In genomic region chr16:75011634-75012307, GRCh38 we compare ENCODE assay signal across 8 cellular contexts. TPM values are rescaled to one million over a fixed set of nuclear protein-coding genes. Genes with fewer than 3 reads are reported as not detected.
A peak's percentile ranks its signal among the peaks of the same experiment; 100 is the strongest.
DNase-seq lines count a peak whose midpoint lies in the region; ATAC-seq, FAIRE-seq and TF ChIP-seq lines count a peak whose summit lies in the region.
"Had no signal": no experiment of that assay in that cellular context is flagged by ENCODE, and none has a peak within 500 bp of the region (broad histone marks: within the 10 kb centered on the region; RNA-seq: fewer than 3 reads in every experiment).

No MANE protein-coding gene starts in this region.

- H3K4me3 ChIP-seq in PC-9 (no peak overlapping the region; the same call in 1 of the 2 replicates), GM12878 (peak overlapping the region; percentile 60), HepG2 (replicated peaks in 1 of 3; ENCODE audit: insufficient read depth in 1 of 3, low read depth in 2 of 3, low read length in 3 of 3) (no peak overlapping the region)

- H3K4me2 ChIP-seq in PC-9 (peak overlapping the region; percentile 66), GM12878 (ENCODE audit: control insufficient read depth, insufficient read depth) (peak overlapping the region; percentile 93), HepG2 (ENCODE audit: low read depth, low read length) (no peak overlapping the region)

- in situ Hi-C loops in GM12878 (cut with MboI) = no loop called here
- in situ Hi-C loops in HepG2 (cut with HindIII; ENCODE audit: extremely low pct_ligation_motif_present, low pct_unique_long_range_greater_than_20kb) = no loop called here

- CTCF ChIA-PET in PC-9 (lab: Charles Lee) (interaction anchor here (0.9 kb wide), 1 partner anchor 32 kb away, joined by 3 read pairs; no protein-coding TSS in a partner anchor), GM12878 (lab: Yijun Ruan, JAX) (interaction anchor here (0.8 to 5.9 kb wide), 11 partner anchors 9 to 149 kb away, joined by 3 to 38 read pairs (median 5); partner anchors contain the start of genes WDR59 and ZNRF1), HepG2 (lab: Yijun Ruan, JAX; ENCODE audit: low intra/inter-chr PET ratio, low total read pairs) (no interaction called here)

- H3K9me3 ChIP-seq in PC-9 (ENCODE audit: insufficient read depth, low read depth) (no peaks in the 10 kb centered on the region), GM12878 (replicated peaks; ENCODE audit: control insufficient read depth, insufficient read depth, low read length) (no peaks in the 10 kb centered on the region), HepG2 (ENCODE audit: low read length) (no peaks in the 10 kb centered on the region)

- H3K9me3 Mint-ChIP-seq in stimulated activated naive B cell treated with anti-CD40 and anti-IgM and Interleukin-4, amounts not matched to agents 10 μg/mL and 1 μg/mL and 100 μg/mL, for 72 hours = no peaks in the 10 kb centered on the region

- BruUV-seq in PC-9 (replicated peaks; lab: Mats Ljungman, UMichigan) = no TSS peak
- TSS peak; percentile 62 for BruUV-seq in GM12878 (replicated peaks; lab: Mats Ljungman, UMichigan)
- BruUV-seq in HepG2 (replicated peaks; lab: Mats Ljungman, UMichigan) = no TSS peak

- RAD21 ChIA-PET in GM12878 (lab: Charles Lee; ENCODE audit: unreplicated experiment) = interaction anchor here (1.0 to 8.1 kb wide), 10 partner anchors 10 to 100 kb away, joined by 3 to 46 read pairs (median 10); partner anchors contain the start of genes WDR59 and ZNRF1

- SMC1A ChIA-PET in GM12878 (lab: Charles Lee; ENCODE audit: uncharacterized antibody, unreplicated experiment) = interaction anchor here (0.7 to 4.2 kb wide), 19 partner anchors 8 to 312 kb away, joined by 3 to 43 read pairs (median 5); partner anchors contain the start of genes MLKL and WDR59

- intact Hi-C loops in PC-9 (cut with micrococcal nuclease; ENCODE audit: unreplicated experiment) = loop anchor here (1.0 kb wide), 1 partner anchor 8 kb away; no protein-coding TSS in a partner anchor
- intact Hi-C loops in GM12878 (cut with micrococcal nuclease; ENCODE audit: unreplicated experiment) = loop anchor here (5.0 kb wide), 1 partner anchor 66 kb away; no protein-coding TSS in a partner anchor
- intact Hi-C loops in HepG2 (cut with micrococcal nuclease; ENCODE audit: unreplicated experiment) = no loop called here

- TF ChIP-seq RAD21 in GM12878 (IDR thresholded peaks at IDR 0.05; ENCODE audit: insufficient read depth, low read depth, low read length) = no peak
- no peak for TF ChIP-seq RAD21 in HepG2 (CRISPR knock-in tag; IDR thresholded peaks at IDR 0.05)

- POLR2A ChIA-PET in PC-9 (lab: Charles Lee; ENCODE audit: unreplicated experiment) = interaction anchor here (0.5 to 1.0 kb wide), 3 partner anchors 15 to 43 kb away, joined by 3 to 7 read pairs (median 4); partner anchors contain the start of gene WDR59
- POLR2A ChIA-PET in GM12878 (lab: Charles Lee) = interaction anchor here (0.5 to 2.7 kb wide), 14 partner anchors 9 to 368 kb away, joined by 3 to 20 read pairs (median 4); partner anchors contain the start of genes WDR59 and ZNRF1
- POLR2A ChIA-PET in HepG2 (lab: Yijun Ruan, JAX) = interaction anchor here (1.4 to 1.9 kb wide), 3 partner anchors 9 to 20 kb away, joined by 3 to 6 read pairs (median 6); partner anchors contain the start of gene ZNRF1

- DNase-seq in PC-9 (peak; percentile 59 to 86), GM12878 (ENCODE audit: low read depth, low spot score) (peak; percentile 92), HepG2 (ENCODE audit: low spot score) (no peak), OCI-M2 (lab: John Stamatoyannopoulos, UW; ENCODE audit: unreplicated experiment) (no peak)
- DNase-seq in stimulated activated naive B cell treated with anti-CD40 and anti-IgM and Interleukin-4, amounts not matched to agents 10 μg/mL and 1 μg/mL and 100 μg/mL, for 72 hours = peak; percentile 69

- H3K27ac ChIP-seq in PC-9 = peak overlapping the region; percentile 73
- H3K27ac ChIP-seq in GM12878 (ENCODE audit: control insufficient read depth, insufficient read depth) = peak overlapping the region; percentile 96
- H3K27ac ChIP-seq in HepG2 (ENCODE audit: extremely low read length, insufficient read depth, low read length) = peak overlapping the region; percentile 1

- H3K9ac ChIP-seq in GM12878 (ENCODE audit: control insufficient read depth, insufficient read depth, low read length) (peak overlapping the region; percentile 67), HepG2 (ENCODE audit: insufficient read depth, low read depth, low read length) (no peak overlapping the region)

- peaks cover 0 to 4% of the 10 kb centered on the region in 2 donors for H3K27me3 Mint-ChIP-seq in stimulated activated naive B cell treated with anti-CD40 and anti-IgM and Interleukin-4, amounts not matched to agents 10 μg/mL and 1 μg/mL and 100 μg/mL, for 72 hours

- peaks cover 42% of the 10 kb centered on the region for H3F3A ChIP-seq in PC-9 (ENCODE audit: insufficient read depth, low read depth)

- WGBS in GM12878 (ENCODE audit: insufficient coverage, insufficient replicate concordance, low lambda C conversion rate, missing lambda C conversion rate) = 4% methylated on average over 3 of the region's 3 CpGs
- 82% methylated on average over 3 of the region's 3 CpGs for whole genome bisulfite sequencing in HepG2 (ENCODE audit: low lambda C conversion rate)

- H3K79me2 ChIP-seq in PC-9 (ENCODE audit: low read depth) = peaks cover 97% of the 10 kb centered on the region
- H3K79me2 ChIP-seq in GM12878 (ENCODE audit: control insufficient read depth, insufficient read depth, low read length) = peaks cover 66% of the 10 kb centered on the region
- peaks cover 98% of the 10 kb centered on the region for H3K79me2 ChIP-seq in HepG2 (ENCODE audit: insufficient read depth, low read length)

- TF ChIP-seq POLR2A in GM12878 (IDR thresholded peaks at IDR 0.05; ENCODE audit: low read depth, low read length) (peak; percentile 64), HepG2 (IDR thresholded peaks at IDR 0.05; ENCODE audit: insufficient read depth in 1 of 2, low read depth in 2 of 2, low read length in 2 of 2) (no peak)

- H3K36me3 Mint-ChIP-seq in stimulated activated naive B cell treated with anti-CD40 and anti-IgM and Interleukin-4, amounts not matched to agents 10 μg/mL and 1 μg/mL and 100 μg/mL, for 72 hours = no peaks in the 10 kb centered on the region

- peak overlapping the region; percentile 1 for H3K27ac Mint-ChIP-seq in stimulated activated naive B cell treated with anti-CD40 and anti-IgM and Interleukin-4, amounts not matched to agents 10 μg/mL and 1 μg/mL and 100 μg/mL, for 72 hours

- peaks cover 8% of the 10 kb centered on the region for H3K36me3 ChIP-seq in PC-9 (ENCODE audit: low read depth)
- H3K36me3 ChIP-seq in GM12878 (ENCODE audit: control insufficient read depth in 2 of 2, insufficient read depth in 2 of 2, low read length in 1 of 2) = no peaks in the 10 kb centered on the region
- H3K36me3 ChIP-seq in HepG2 (replicated peaks in 1 of 2; ENCODE audit: control insufficient read depth in 1 of 2, insufficient read depth in 2 of 2, low read length in 2 of 2) = peaks cover 0 to 1% of the 10 kb centered on the region in 2 experiments; a peak in 3 of 5 replicates

- peaks cover 45% of the 10 kb centered on the region for H3K4me1 ChIP-seq in PC-9 (replicated peaks; ENCODE audit: insufficient read depth)
- peaks cover 47% of the 10 kb centered on the region for H3K4me1 ChIP-seq in GM12878 (ENCODE audit: control insufficient read depth, insufficient read depth, low read length)
- H3K4me1 ChIP-seq in HepG2 (ENCODE audit: insufficient read depth, low read length) = peaks cover 48% of the 10 kb centered on the region

- no peak for TF ChIP-seq CTCF in PC-9 (conservative IDR thresholded peaks at IDR 0.05)
- TF ChIP-seq CTCF in GM12878 (IDR thresholded peaks at IDR 0.05 in 2 of 3, conservative IDR thresholded peaks at IDR 0.05 in 1 of 3; ENCODE audit: control insufficient read depth in 2 of 3, extremely low read depth in 1 of 3, insufficient read depth in 1 of 3, low read depth in 3 of 3, low read length in 3 of 3) = no peak
- TF ChIP-seq CTCF in HepG2 (CRISPR knock-in tag; IDR thresholded peaks at IDR 0.05) = no peak

- H4K20me1 ChIP-seq in PC-9 (ENCODE audit: insufficient read depth) (no peaks in the 10 kb centered on the region), GM12878 (ENCODE audit: control insufficient read depth, insufficient read depth) (no peaks in the 10 kb centered on the region), HepG2 (ENCODE audit: insufficient read depth, low read length) (peaks cover 38% of the 10 kb centered on the region)

- H2AFZ ChIP-seq in PC-9 = no peak overlapping the region
- peak overlapping the region; percentile 67 for H2AFZ ChIP-seq in GM12878 (ENCODE audit: control insufficient read depth, low read depth, low read length)
- no peak overlapping the region for H2AFZ ChIP-seq in HepG2 (ENCODE audit: low read length)

- TF ChIP-seq EP300 in GM12878 (IDR thresholded peaks at IDR 0.05; ENCODE audit: borderline replicate concordance in 1 of 2, control insufficient read depth in 1 of 2, low read depth in 2 of 2, low read length in 2 of 2) (peak; percentile 89), HepG2 (IDR thresholded peaks at IDR 0.05; ENCODE audit: low read depth in 2 of 2, low read length in 2 of 2) (no peak), HepG2 (CRISPR knock-in tag; IDR thresholded peaks at IDR 0.05; ENCODE audit: borderline replicate concordance) (no peak)

- H3K9me2 ChIP-seq in PC-9 (ENCODE audit: insufficient read depth) = no peaks in the 10 kb centered on the region

- peak overlapping the region in 1 of 2 donors; percentile 10 for H3K4me3 Mint-ChIP-seq in stimulated activated naive B cell treated with anti-CD40 and anti-IgM and Interleukin-4, amounts not matched to agents 10 μg/mL and 1 μg/mL and 100 μg/mL, for 72 hours

- ATAC-seq in GM18519 (IDR thresholded peaks at IDR 0.05; ENCODE audit: low FRiP score, unreplicated experiment) (peak; percentile 50), HG02642 (IDR thresholded peaks at IDR 0.05; ENCODE audit: poor library complexity, unreplicated experiment) (peak; percentile 74), GM12878 (peak; percentile 91), HepG2 (no peak)
- ATAC-seq in stimulated activated naive B cell treated with anti-CD40 and anti-IgM and Interleukin-4, amounts not matched to agents 10 μg/mL and 1 μg/mL and 100 μg/mL, for 72 hours (replicated peaks) = peak; percentile 96 to 97

- H3K4me1 Mint-ChIP-seq in stimulated activated naive B cell treated with anti-CD40 and anti-IgM and Interleukin-4, amounts not matched to agents 10 μg/mL and 1 μg/mL and 100 μg/mL, for 72 hours = peaks cover 14 to 37% of the 10 kb centered on the region in 2 donors

- FAIRE-seq in GM12878 (lab: Jason Lieb, UNC) = peak; percentile 44
- FAIRE-seq in HepG2 (lab: Jason Lieb, UNC) = no peak
- FAIRE-seq: frontal cortex had no signal

- H3K27me3 ChIP-seq in PC-9 (ENCODE audit: insufficient read depth, low read depth) = no peaks in the 10 kb centered on the region
- no peaks in the 10 kb centered on the region for H3K27me3 ChIP-seq in GM12878 (replicated peaks in 1 of 2; ENCODE audit: control insufficient read depth in 2 of 2, insufficient read depth in 2 of 2, low read length in 1 of 2)
- H3K27me3 ChIP-seq in HepG2 (ENCODE audit: control insufficient read depth in 1 of 2, insufficient read depth in 2 of 2, low read length in 2 of 2) = no peaks in the 10 kb centered on the region

RNA-seq across cellular contexts. Expression of gene ZNRF1, which starts 12.9 kb away (rescaled TPM):
- total RNA-seq in PC-9 (2021) (64.4 and 79.3 TPM in 2 replicates), GM12878 (2014; rRNA removed) (15.6 and 16.3 TPM in 2 replicates), GM12878 (2014; rRNA removed; fragmentation: Illumina TruSeq; extraction: Trizol) (6.1 and 7.1 TPM in 2 replicates), GM12878 (2021) (24.2 and 25.9 TPM in 2 replicates), HepG2 (2016; rRNA removed; fragmentation: Illumina TruSeq; extraction: Trizol) (32.3 and 43.9 TPM in 2 replicates)
- 35.1 and 37.4 TPM in 2 replicates for total RNA-seq in GM12878 (2013; cell fraction: nucleolus; rRNA removed)
- 3.4 TPM for polyA plus RNA-seq in GM12878 (2011; ENCODE audit: low read depth)
- polyA plus RNA-seq in GM12878 (2011; rRNA removed) (12.1 and 19.7 TPM in 2 replicates), GM12878 (2014; fragmentation: Illumina TruSeq; extraction: Trizol) (7.8 and 14.4 TPM in 2 replicates), GM12878 (2014; fragmentation: Nextera tagmentation; extraction: Ambion mirVana) (10 to 100 TPM; 12.0 to 14.2 TPM), GM12878 (2014; rRNA removed) (23.0 and 26.4 TPM in 2 replicates), GM12878 (2016; fragmentation: Nextera tagmentation; extraction: Ambion mirVana) (1 to 10 TPM; 5.8 to 6.7 TPM), HepG2 (2011; rRNA removed) (57.8 and 58.7 TPM in 2 replicates)
- 11.1 and 19.5 TPM in 2 replicates for polyA plus RNA-seq in GM12878 (2011; cell fraction: cytosol; rRNA removed)
- polyA plus RNA-seq in GM12878 (2011; cell fraction: nucleus; rRNA removed) = 17.6 and 19.0 TPM in 2 replicates
- polyA plus RNA-seq in GM12878 (2012) = 11.1 and 12.1 TPM in 2 replicates
- polyA minus RNA-seq in GM12878 (2011; rRNA and poly(A)+ RNA removed) = 15.7 and 16.9 TPM in 2 replicates
- 9.1 and 12.5 TPM in 2 replicates for polyA minus RNA-seq in GM12878 (2011; cell fraction: cytosol; rRNA and poly(A)+ RNA removed)
- 8.5 and 16.7 TPM in 2 replicates for polyA minus RNA-seq in GM12878 (2011; cell fraction: nucleus; rRNA and poly(A)+ RNA removed)
- total RNA-seq in HepG2 (2016; cell fraction: cytosol; rRNA removed; fragmentation: Illumina TruSeq; extraction: Trizol; ENCODE audit: low read depth) = 46.2 and 52.2 TPM in 2 replicates
- total RNA-seq in HepG2 (2016; cell fraction: insoluble cytoplasmic fraction; rRNA removed; fragmentation: Illumina TruSeq; extraction: Trizol) = 26.3 and 43.8 TPM in 2 replicates
- total RNA-seq in HepG2 (2016; cell fraction: membrane; rRNA removed; fragmentation: Illumina TruSeq; extraction: Trizol) = 73.9 and 84.0 TPM in 2 replicates
- 34.9 and 38.5 TPM in 2 replicates for total RNA-seq in HepG2 (2016; cell fraction: nucleus; rRNA removed; fragmentation: Illumina TruSeq; extraction: Trizol)
- polyA plus RNA-seq in HepG2 (2011; cell fraction: cytosol; rRNA removed) = 49.3 and 50.7 TPM in 2 replicates
- 53.8 and 60.6 TPM in 2 replicates for polyA plus RNA-seq in HepG2 (2011; cell fraction: nucleus; rRNA removed)
- polyA plus RNA-seq in HepG2 (2012) = 60.3 and 61.1 TPM in 2 replicates
- 58.2 and 74.1 TPM in 2 replicates for polyA plus RNA-seq in HepG2 (2016; cell fraction: cytosol; fragmentation: Illumina TruSeq; extraction: Trizol; ENCODE audit: low read depth)
- 57.0 and 68.2 TPM in 2 replicates for polyA plus RNA-seq in HepG2 (2016; cell fraction: insoluble cytoplasmic fraction; fragmentation: Illumina TruSeq; extraction: Trizol; ENCODE audit: low read depth)
- polyA plus RNA-seq in HepG2 (2016; cell fraction: membrane; fragmentation: Illumina TruSeq; extraction: Trizol; ENCODE audit: low read depth) = 93.8 and 103 TPM in 2 replicates
- 95.3 and 97.7 TPM in 2 replicates for polyA plus RNA-seq in HepG2 (2016; cell fraction: nucleus; fragmentation: Illumina TruSeq; extraction: Trizol; ENCODE audit: insufficient read depth, low read depth)
- polyA minus RNA-seq in HepG2 (2011; rRNA and poly(A)+ RNA removed; ENCODE audit: low replicate concordance) = 21.3 and 56.1 TPM in 2 replicates
- polyA minus RNA-seq in HepG2 (2011; cell fraction: cytosol; rRNA and poly(A)+ RNA removed) = 36.5 and 37.9 TPM in 2 replicates
- 56.4 and 57.4 TPM in 2 replicates for polyA minus RNA-seq in HepG2 (2011; cell fraction: nucleus; rRNA and poly(A)+ RNA removed)

RNA-seq across cellular contexts. Expression of gene WDR59, which starts 26.8 kb away (rescaled TPM):
- 97.0 and 97.1 TPM in 2 replicates for total RNA-seq in PC-9 (2021)
- 135 and 136 TPM in 2 replicates for total RNA-seq in GM12878 (2013; cell fraction: nucleolus; rRNA removed)
- 23.7 and 24.3 TPM in 2 replicates for total RNA-seq in GM12878 (2014; rRNA removed)
- total RNA-seq in GM12878 (2014; rRNA removed; fragmentation: Illumina TruSeq; extraction: Trizol) = 17.2 and 19.0 TPM in 2 replicates
- 54.9 and 62.0 TPM in 2 replicates for total RNA-seq in GM12878 (2021)
- polyA plus RNA-seq in GM12878 (2011; ENCODE audit: low read depth) = 19.6 TPM
- polyA plus RNA-seq in GM12878 (2011; rRNA removed) = 64.5 and 78.4 TPM in 2 replicates
- 55.0 and 58.9 TPM in 2 replicates for polyA plus RNA-seq in GM12878 (2011; cell fraction: cytosol; rRNA removed)
- 158 and 164 TPM in 2 replicates for polyA plus RNA-seq in GM12878 (2011; cell fraction: nucleus; rRNA removed)
- polyA plus RNA-seq in GM12878 (2012) = 46.0 and 48.8 TPM in 2 replicates
- polyA plus RNA-seq in GM12878 (2014; fragmentation: Illumina TruSeq; extraction: Trizol) = 31.1 and 32.7 TPM in 2 replicates
- polyA plus RNA-seq in GM12878 (2014; fragmentation: Nextera tagmentation; extraction: Ambion mirVana) = 10 to 100 TPM in 1 of 2 experiments, 1 to 10 TPM in 1; 9.7 to 11.5 TPM
- polyA plus RNA-seq in GM12878 (2014; rRNA removed) = 35.1 and 37.7 TPM in 2 replicates
- polyA plus RNA-seq in GM12878 (2016; fragmentation: Nextera tagmentation; extraction: Ambion mirVana) = 10 to 100 TPM; 19.9 to 25.3 TPM
- 79.4 and 90.2 TPM in 2 replicates for polyA minus RNA-seq in GM12878 (2011; rRNA and poly(A)+ RNA removed)
- polyA minus RNA-seq in GM12878 (2011; cell fraction: cytosol; rRNA and poly(A)+ RNA removed) = 27.7 and 34.0 TPM in 2 replicates
- polyA minus RNA-seq in GM12878 (2011; cell fraction: nucleus; rRNA and poly(A)+ RNA removed) = 29.5 and 51.9 TPM in 2 replicates
- total RNA-seq in HepG2 (2016; rRNA removed; fragmentation: Illumina TruSeq; extraction: Trizol) = 59.6 and 65.2 TPM in 2 replicates
- 39.7 and 43.0 TPM in 2 replicates for total RNA-seq in HepG2 (2016; cell fraction: cytosol; rRNA removed; fragmentation: Illumina TruSeq; extraction: Trizol; ENCODE audit: low read depth)
- total RNA-seq in HepG2 (2016; cell fraction: insoluble cytoplasmic fraction; rRNA removed; fragmentation: Illumina TruSeq; extraction: Trizol) = 53.3 and 75.1 TPM in 2 replicates
- total RNA-seq in HepG2 (2016; cell fraction: membrane; rRNA removed; fragmentation: Illumina TruSeq; extraction: Trizol) = 30.0 and 33.1 TPM in 2 replicates
- total RNA-seq in HepG2 (2016; cell fraction: nucleus; rRNA removed; fragmentation: Illumina TruSeq; extraction: Trizol) = 99.3 and 116 TPM in 2 replicates
- polyA plus RNA-seq in HepG2 (2011; rRNA removed) = 305 and 306 TPM in 2 replicates
- 138 and 145 TPM in 2 replicates for polyA plus RNA-seq in HepG2 (2011; cell fraction: cytosol; rRNA removed)
- 679 and 865 TPM in 2 replicates for polyA plus RNA-seq in HepG2 (2011; cell fraction: nucleus; rRNA removed)
- polyA plus RNA-seq in HepG2 (2012) = 137 and 153 TPM in 2 replicates
- polyA plus RNA-seq in HepG2 (2016; cell fraction: cytosol; fragmentation: Illumina TruSeq; extraction: Trizol; ENCODE audit: low read depth) = 19.6 and 23.0 TPM in 2 replicates
- 81.5 and 84.5 TPM in 2 replicates for polyA plus RNA-seq in HepG2 (2016; cell fraction: insoluble cytoplasmic fraction; fragmentation: Illumina TruSeq; extraction: Trizol; ENCODE audit: low read depth)
- 29.2 and 35.3 TPM in 2 replicates for polyA plus RNA-seq in HepG2 (2016; cell fraction: membrane; fragmentation: Illumina TruSeq; extraction: Trizol; ENCODE audit: low read depth)
- polyA plus RNA-seq in HepG2 (2016; cell fraction: nucleus; fragmentation: Illumina TruSeq; extraction: Trizol; ENCODE audit: insufficient read depth, low read depth) = 510 and 518 TPM in 2 replicates
- polyA minus RNA-seq in HepG2 (2011; rRNA and poly(A)+ RNA removed; ENCODE audit: low replicate concordance) = 88.4 and 308 TPM in 2 replicates
- polyA minus RNA-seq in HepG2 (2011; cell fraction: cytosol; rRNA and poly(A)+ RNA removed) = 73.9 and 99.1 TPM in 2 replicates
- polyA minus RNA-seq in HepG2 (2011; cell fraction: nucleus; rRNA and poly(A)+ RNA removed) = 316 and 324 TPM in 2 replicates

Comparison
In these comparisons a context has a peak if more than half of its experiments do, and no peak if none do; other contexts are left out.
1. DNase-seq: peak in PC-9 (2 of 2), GM12878 (single experiment) and stimulated activated naive B cell treated with anti-CD40 and anti-IgM and Interleukin-4, amounts not matched to agents 10 μg/mL and 1 μg/mL and 100 μg/mL, for 72 hours (single experiment); none in HepG2 (single experiment) and OCI-M2 (single experiment).
2. H3K27ac ChIP-seq: peak in every context shown above with its lines; median percentile 96 in GM12878; 73 in PC-9; 1 in HepG2.